In genomic region chr22:26066534-26066933, GRCh38 we compare ENCODE assay signal across 1 cellular context.
TF ChIP-seq lines count a peak whose summit lies in the region.

No MANE protein-coding gene starts in this region.

TF ChIP-seq in WTC11, 78 proteins besides CTCF, POLR2A, EP300 and RAD21 (continued from another document):
- TF ChIP-seq STAT6 (CRISPR knock-in tag; conservative IDR thresholded peaks at IDR 0.05; ENCODE audit: low read depth) (no peak), SP1 (CRISPR knock-in tag; conservative IDR thresholded peaks at IDR 0.05) (no peak), RELA (CRISPR knock-in tag; IDR thresholded peaks at IDR 0.05; ENCODE audit: borderline replicate concordance) (no peak), TCF7 (CRISPR knock-in tag; IDR thresholded peaks at IDR 0.05; ENCODE audit: low read depth) (no peak), CREB1 (CRISPR knock-in tag; IDR thresholded peaks at IDR 0.05) (no peak), ZMAT4 (CRISPR knock-in tag; IDR thresholded peaks at IDR 0.05) (no peak), MAX (CRISPR knock-in tag; IDR thresholded peaks at IDR 0.05) (no peak), ERG (CRISPR knock-in tag; IDR thresholded peaks at IDR 0.05) (no peak)
